ENCODE assay signal across 26 cellular contexts in genomic region chr5:153952893-153953292, GRCh38.
DNase-seq lines count a peak whose midpoint lies in the region; ATAC-seq and TF ChIP-seq lines count a peak whose summit lies in the region.
"Had no signal": no experiment of that assay in that cellular context is flagged by ENCODE, and none has a peak within 500 bp of the region (broad histone marks: within the 10 kb centered on the region; RNA-seq: fewer than 3 reads in every experiment).

No MANE protein-coding gene starts in this region.

- H3K79me2 ChIP-seq in smooth muscle cell (ENCODE audit: low read depth) (no peaks in the 10 kb centered on the region), PC-3 (ENCODE audit: low read length) (no peaks in the 10 kb centered on the region)

- H3K9me3 ChIP-seq in heart right ventricle (peaks cover 0 to 11% (median 0%) of the 10 kb centered on the region in 11 donors), right cardiac atrium (ENCODE audit: control insufficient read depth, low read length) (no peaks in the 10 kb centered on the region), adipocyte (ENCODE audit: control insufficient read depth, low read length) (peaks cover 3% of the 10 kb centered on the region), smooth muscle cell (replicated peaks; ENCODE audit: low read depth) (no peaks in the 10 kb centered on the region), PC-3 (ENCODE audit: low read length) (no peaks in the 10 kb centered on the region)
- H3K9me3 ChIP-seq: right lobe of liver, uterus had no signal

- no TSS peak for BruUV-seq in PC-3 (replicated peaks; lab: Mats Ljungman, UMichigan)

- 82 to 94% methylated on average over 2 of the region's 2 CpGs for WGBS in heart right ventricle, 2 donors
- WGBS in right cardiac atrium, result 82% methylated on average over 2 of the region's 2 CpGs
- 89% methylated on average over 2 of the region's 2 CpGs for WGBS in smooth muscle cell (ENCODE audit: low lambda C conversion rate)

- POLR2A ChIA-PET in PC-3 (lab: Charles Lee; ENCODE audit: unreplicated experiment) (no interaction called here), T-cell (lab: Charles Lee) (no interaction called here)

- H2AFZ ChIP-seq in smooth muscle cell (ENCODE audit: low read depth) (no peak overlapping the region), PC-3 (ENCODE audit: low read length) (no peak overlapping the region)
- H2AFZ ChIP-seq: neural progenitor cell had no signal

- intact Hi-C loops in heart right ventricle (cut with DNase I) (no loop called here), right cardiac atrium (cut with DNase I) (loop anchor here in 2 of 4 donors (5.0 to 10.0 kb wide), 2 partner anchors 451 to 458 kb away; partner anchors contain the start of gene GRIA1 (in 1 of the 2)), PC-3 (cut with micrococcal nuclease) (no loop called here)

- no peak overlapping the region for H3K4me3 ChIP-seq in heart right ventricle
- H3K4me3 ChIP-seq in right cardiac atrium (ENCODE audit: low read length), result no peak overlapping the region
- H3K4me3 ChIP-seq in adipocyte (ENCODE audit: low read length), result no peak overlapping the region
- no peak overlapping the region for H3K4me3 ChIP-seq in foreskin fibroblast (ENCODE audit: low read depth in 1 of 2, low read length in 2 of 2)
- no peak overlapping the region for H3K4me3 ChIP-seq in smooth muscle cell
- H3K4me3 ChIP-seq in PC-3 (ENCODE audit: low read length), result no peak overlapping the region
- H3K4me3 ChIP-seq: dorsolateral prefrontal cortex, neural progenitor cell, right lobe of liver, uterus had no signal

- H3K4me1 ChIP-seq in heart right ventricle (no peaks in the 10 kb centered on the region), right cardiac atrium (ENCODE audit: control insufficient read depth, insufficient read depth, low read length) (no peaks in the 10 kb centered on the region), adipocyte (ENCODE audit: control insufficient read depth, insufficient read depth, low read length) (peaks cover 16% of the 10 kb centered on the region), smooth muscle cell (ENCODE audit: low read depth) (no peaks in the 10 kb centered on the region), PC-3 (ENCODE audit: insufficient read depth, low read length) (no peaks in the 10 kb centered on the region)
- H3K4me1 ChIP-seq: neural progenitor cell, right lobe of liver, uterus had no signal

- H3K36me3 Mint-ChIP-seq in T-cell, result no peaks in the 10 kb centered on the region
- H3K36me3 Mint-ChIP-seq: activated naive CD8-positive, alpha-beta T cell treated with anti-CD3 and anti-CD28 coated beads, Interleukin-2, amount 10 ng/mL, durations not matched to agents 7 days and 5 days; neural progenitor cell had no signal

- H3K27ac ChIP-seq in heart right ventricle, result peak overlapping the region in 2 of 10 donors; percentile 9 to 30
- no peak overlapping the region for H3K27ac ChIP-seq in right cardiac atrium (ENCODE audit: low read length)
- H3K27ac ChIP-seq in smooth muscle cell (ENCODE audit: low read depth), result no peak overlapping the region
- no peak overlapping the region for H3K27ac ChIP-seq in PC-3 (ENCODE audit: low read length)
- H3K27ac ChIP-seq: dorsolateral prefrontal cortex, neural progenitor cell, right lobe of liver, uterus had no signal

- CTCF ChIA-PET in PC-3 (lab: Charles Lee) (no interaction called here), T-cell (lab: Charles Lee) (interaction anchor here (0.9 to 1.5 kb wide), 3 partner anchors 12 to 15 kb away, joined by 3 to 4 read pairs (median 3); no protein-coding TSS in a partner anchor)

- H3K4me3 Mint-ChIP-seq in T-cell, result no peak overlapping the region
- H3K4me3 Mint-ChIP-seq: activated naive CD8-positive, alpha-beta T cell treated with anti-CD3 and anti-CD28 coated beads, Interleukin-2, amount 10 ng/mL, durations not matched to agents 7 days and 5 days; activated T-cell treated with anti-CD3 and anti-CD28 coated beads, Interleukin-2, amount 50 U/mL, for 24 hours; CD8-positive, alpha-beta memory T cell; neural progenitor cell had no signal

- no peaks in the 10 kb centered on the region for H4K20me1 ChIP-seq in smooth muscle cell (ENCODE audit: low read depth)
- no peaks in the 10 kb centered on the region for H4K20me1 ChIP-seq in PC-3 (ENCODE audit: low read length)

- H3K9ac ChIP-seq in adipocyte (ENCODE audit: low read length) (peak overlapping the region; percentile 68), smooth muscle cell (ENCODE audit: low read depth) (no peak overlapping the region), PC-3 (ENCODE audit: low read length) (no peak overlapping the region)
- H3K9ac ChIP-seq: neural progenitor cell had no signal

- no peak overlapping the region for H3K27ac Mint-ChIP-seq in T-cell
- H3K27ac Mint-ChIP-seq: activated naive CD8-positive, alpha-beta T cell treated with anti-CD3 and anti-CD28 coated beads, Interleukin-2, amount 10 ng/mL, durations not matched to agents 7 days and 5 days; activated T-cell treated with anti-CD3 and anti-CD28 coated beads, Interleukin-2, amount 50 U/mL, for 24 hours; CD8-positive, alpha-beta memory T cell; neural progenitor cell had no signal

- peaks cover 0 to 4% of the 10 kb centered on the region in 2 donors for H3K27me3 Mint-ChIP-seq in T-cell
- H3K27me3 Mint-ChIP-seq: activated T-cell treated with anti-CD3 and anti-CD28 coated beads, Interleukin-2, amount 50 U/mL, for 24 hours; CD8-positive, alpha-beta memory T cell had no signal

- H3K36me3 ChIP-seq in heart right ventricle (no peaks in the 10 kb centered on the region), adipocyte (ENCODE audit: control insufficient read depth, insufficient read depth, low read length, severe bottlenecking) (no peaks in the 10 kb centered on the region), smooth muscle cell (ENCODE audit: low read depth) (no peaks in the 10 kb centered on the region), PC-3 (ENCODE audit: low read depth, low read length) (no peaks in the 10 kb centered on the region)
- H3K36me3 ChIP-seq: neural progenitor cell, right lobe of liver, uterus had no signal

- ATAC-seq in heart right ventricle (peak in 5 of 8 donors; percentile 27 to 62 (median 46)), right cardiac atrium (no peak), PC-3 (no peak), T-cell (replicated peaks in 1 of 4) (no peak)
- ATAC-seq: HepG2, right lobe of liver had no signal

- H3K27me3 ChIP-seq in heart right ventricle, result no peaks in the 10 kb centered on the region
- no peaks in the 10 kb centered on the region for H3K27me3 ChIP-seq in right cardiac atrium (ENCODE audit: control insufficient read depth, insufficient read depth)
- H3K27me3 ChIP-seq in adipocyte (replicated peaks; ENCODE audit: control insufficient read depth, insufficient read depth, low read length), result no peaks in the 10 kb centered on the region
- no peaks in the 10 kb centered on the region for H3K27me3 ChIP-seq in smooth muscle cell (ENCODE audit: low read depth)
- H3K27me3 ChIP-seq in PC-3 (ENCODE audit: low read length), result no peaks in the 10 kb centered on the region
- H3K27me3 ChIP-seq: dorsolateral prefrontal cortex, neural progenitor cell, right lobe of liver, uterus had no signal

- H3K4me2 ChIP-seq in smooth muscle cell, result no peak overlapping the region
- H3K4me2 ChIP-seq in PC-3 (ENCODE audit: low read length), result no peak overlapping the region
- H3K4me2 ChIP-seq: neural progenitor cell had no signal

- H3F3A ChIP-seq in smooth muscle cell (ENCODE audit: low read depth) (no peaks in the 10 kb centered on the region), PC-3 (ENCODE audit: low read length, unreplicated experiment) (no peaks in the 10 kb centered on the region)

- no peaks in the 10 kb centered on the region for H3K9me3 Mint-ChIP-seq in T-cell
- H3K9me3 Mint-ChIP-seq: activated T-cell treated with anti-CD3 and anti-CD28 coated beads, Interleukin-2, amount 50 U/mL, for 24 hours; CD8-positive, alpha-beta memory T cell had no signal

- no peaks in the 10 kb centered on the region for H3K4me1 Mint-ChIP-seq in T-cell
- H3K4me1 Mint-ChIP-seq: activated naive CD8-positive, alpha-beta T cell treated with anti-CD3 and anti-CD28 coated beads, Interleukin-2, amount 10 ng/mL, durations not matched to agents 7 days and 5 days; CD8-positive, alpha-beta memory T cell; neural progenitor cell had no signal

- no peaks in the 10 kb centered on the region for H3K9me2 ChIP-seq in PC-3 (replicated peaks; ENCODE audit: low read length)

- TF ChIP-seq CTCF in heart right ventricle (IDR thresholded peaks at IDR 0.05) (no peak), foreskin fibroblast (IDR thresholded peaks at IDR 0.05; ENCODE audit: low read depth, low read length) (no peak), smooth muscle cell (IDR thresholded peaks at IDR 0.05; ENCODE audit: borderline replicate concordance, insufficient read depth, poor library complexity, severe bottlenecking) (no peak), PC-3 (conservative IDR thresholded peaks at IDR 0.05; ENCODE audit: low read depth, low read length) (no peak)

- no peak for DNase-seq in heart right ventricle
- no peak for DNase-seq in right cardiac atrium
- peak; percentile 55 for DNase-seq in adipocyte (ENCODE audit: low read depth)
- peak; percentile 54 to 73 for DNase-seq in foreskin fibroblast
- no peak for DNase-seq in smooth muscle cell (lab: John Stamatoyannopoulos, UW; ENCODE audit: unreplicated experiment)
- no peak for DNase-seq in NCI-H128 (lab: John Stamatoyannopoulos, UW; ENCODE audit: unreplicated experiment)
- DNase-seq in PC-3, result no peak
- no peak for DNase-seq in T-cell
- DNase-seq: 8988T; activated CD4-positive, alpha-beta T cell treated with anti-CD3 and anti-CD28 coated beads for 4 hours; activated gamma-delta T cell; activated naive CD8-positive, alpha-beta T cell treated with anti-CD3 and anti-CD28 coated beads, Interleukin-2, amount 10 ng/mL, durations not matched to agents 7 days and 5 days; activated T-cell treated with anti-CD3 and anti-CD28 coated beads, Interleukin-2, amount 50 U/mL, for 24 hours; CD8-positive, alpha-beta memory T cell; cerebellar nuclear complex; dorsolateral prefrontal cortex; NCI-H1694 treated with DMSO at 0.1 percent for 48 hours; NCI-H2171; NCI-H510A; OCI-M1; right lobe of liver; stimulated activated CD4-positive, alpha-beta T cell treated with anti-CD3 and anti-CD28 coated beads, Interleukin-4, amount 100 ng/mL, for 4 hours; stimulated activated naive CD4-positive, alpha-beta T cell; uterus had no signal

Comparison
In these comparisons a context has a peak if more than half of its experiments do, and no peak if none do; other contexts are left out.
1. ATAC-seq: peak in heart right ventricle (5 of 8); none in right cardiac atrium (0 of 2), PC-3 (single experiment) and T-cell (0 of 4).
2. DNase-seq: peak in adipocyte (single experiment) and foreskin fibroblast (2 of 2); none in heart right ventricle (0 of 2), right cardiac atrium (0 of 3), smooth muscle cell (single experiment), NCI-H128 (single experiment), PC-3 (single experiment) and T-cell (0 of 34).